ENCODE assay signal across 12 cellular contexts in genomic region chr1:11944358-11944981, GRCh38. TPM values are rescaled to one million over a fixed set of nuclear protein-coding genes. Genes with fewer than 3 reads are reported as not detected.
DNase-seq lines count a peak whose midpoint lies in the region; ATAC-seq and TF ChIP-seq lines count a peak whose summit lies in the region.
"Had no signal": no experiment of that assay in that cellular context is flagged by ENCODE, and none has a peak within 500 bp of the region (broad histone marks: within the 10 kb centered on the region; RNA-seq: fewer than 3 reads in every experiment).

No MANE protein-coding gene starts in this region.

- H3K56ac ChIP-seq in mesendoderm (ENCODE audit: low read length): peak overlapping the region; percentile 35

- no peak overlapping the region for H2BK5ac ChIP-seq in mesendoderm (ENCODE audit: low read length)

- DNase-seq in DMS79 (lab: John Stamatoyannopoulos, UW) (peak; percentile 95), NCI-H146 (lab: John Stamatoyannopoulos, UW) (peak; percentile 86), RWPE1 (ENCODE audit: low spot score) (no peak), mesendoderm (peak; percentile 74), LoVo (ENCODE audit: low spot score) (no peak)
- DNase-seq in central memory CD4-positive, alpha-beta T cell: no peak
- DNase-seq: activated CD4-positive, alpha-beta memory T cell treated with anti-CD3 and anti-CD28 coated beads, Interleukin-2, amount 10 ng/mL, durations not matched to agents 7 days and 5 days; activated naive CD8-positive, alpha-beta T cell treated with anti-CD3 and anti-CD28 coated beads, Interleukin-2, amount 10 ng/mL, durations not matched to agents 7 days and 5 days; T-helper 1 cell had no signal

- peaks cover 1% of the 10 kb centered on the region for H3K36me3 ChIP-seq in mesendoderm (ENCODE audit: control insufficient read depth, insufficient read depth, low read length)

- no peak overlapping the region for H3K9ac ChIP-seq in mesendoderm (ENCODE audit: low read length)
- H3K9ac ChIP-seq: BLaER1 had no signal

- no peak overlapping the region for H2BK120ac ChIP-seq in mesendoderm (ENCODE audit: low read depth, low read length)

- WGBS in mesendoderm (ENCODE audit: extremely low coverage, insufficient coverage, low lambda C conversion rate): no CpG with 5 or more reads among the region's 12 CpGs

- CTCF ChIA-PET in RWPE1 (lab: Yijun Ruan, JAX): no interaction called here

- H3K79me2 ChIP-seq in mesendoderm (ENCODE audit: control insufficient read depth, insufficient read depth, low read length): no peaks in the 10 kb centered on the region

- no peak for TF ChIP-seq CTCF in RWPE1 (conservative IDR thresholded peaks at IDR 0.05; ENCODE audit: low read depth)

- no peak overlapping the region for H3K4me3 ChIP-seq in mesendoderm (ENCODE audit: low read length)
- H3K4me3 ChIP-seq: BLaER1 had no signal

- H4K8ac ChIP-seq in mesendoderm (ENCODE audit: low read depth, low read length): no peak overlapping the region

- no peak overlapping the region for H3K4ac ChIP-seq in mesendoderm (ENCODE audit: low read depth, low read length)

- no peaks in the 10 kb centered on the region for H3K79me1 ChIP-seq in mesendoderm (ENCODE audit: low read length)

- no peak overlapping the region for H2AK5ac ChIP-seq in mesendoderm (ENCODE audit: low read length)

- no peak overlapping the region for H3K23ac ChIP-seq in mesendoderm (ENCODE audit: low read length)

- no peak overlapping the region for H3K4me2 ChIP-seq in mesendoderm (ENCODE audit: low read length)
- H3K4me2 ChIP-seq: BLaER1 had no signal

- POLR2A ChIA-PET in RWPE1 (lab: Yijun Ruan, JAX; ENCODE audit: low non-redundant PET): no interaction called here

- H3K4me1 ChIP-seq in mesendoderm (ENCODE audit: control insufficient read depth, low read depth, low read length): peaks cover 2% of the 10 kb centered on the region

- H3K27me3 ChIP-seq in mesendoderm (ENCODE audit: insufficient read depth, low read length, poor library complexity): no peaks in the 10 kb centered on the region
- H3K27me3 ChIP-seq: BLaER1 had no signal

- no peak overlapping the region for H3K18ac ChIP-seq in mesendoderm (ENCODE audit: low read length)

- H3K27ac ChIP-seq in RWPE1: peak overlapping the region; percentile 20
- no peak overlapping the region for H3K27ac ChIP-seq in mesendoderm (ENCODE audit: low read depth, low read length)
- H3K27ac ChIP-seq: BLaER1 had no signal

- H2BK15ac ChIP-seq in mesendoderm (replicated peaks; ENCODE audit: low read depth): no peak overlapping the region

- no peak overlapping the region for H4K5ac ChIP-seq in mesendoderm (ENCODE audit: low read length)

- ATAC-seq in HG03354 (IDR thresholded peaks at IDR 0.05; ENCODE audit: poor library complexity, severe bottlenecking, unreplicated experiment) (no peak), GM18520 (IDR thresholded peaks at IDR 0.05; ENCODE audit: unreplicated experiment) (no peak)

RNA-seq across cellular contexts. Expression of gene PLOD1, which starts 10.0 kb away (rescaled TPM):
- 32.1 TPM for polyA plus RNA-seq in mesendoderm (2013, experiment 1 of 2)
- polyA plus RNA-seq in mesendoderm (2013, experiment 2 of 2): 32.6 TPM

RNA-seq across cellular contexts. Expression of gene KIAA2013, which starts 18.2 kb away (rescaled TPM):
- polyA plus RNA-seq in mesendoderm (2013, experiment 1 of 2): 25.8 TPM
- polyA plus RNA-seq in mesendoderm (2013, experiment 2 of 2): 26.2 TPM

RNA-seq across cellular contexts. Expression of gene MFN2, which starts 35.8 kb away (rescaled TPM):
- 42.4 TPM for polyA plus RNA-seq in mesendoderm (2013, experiment 1 of 2)
- 41.1 TPM for polyA plus RNA-seq in mesendoderm (2013, experiment 2 of 2)

Comparison
In these comparisons a context has a peak if more than half of its experiments do, and no peak if none do; other contexts are left out.
1. DNase-seq: peak in DMS79 (single experiment), NCI-H146 (single experiment) and mesendoderm (single experiment); none in RWPE1 (single experiment), central memory CD4-positive, alpha-beta T cell (single experiment) and LoVo (single experiment).